Comparison of ENCODE assay signal across 19 cellular contexts in genomic region chr10:126538439-126539140, GRCh38.
DNase-seq lines count a peak whose midpoint lies in the region; FAIRE-seq and TF ChIP-seq lines count a peak whose summit lies in the region.
"Had no signal": no experiment of that assay in that cellular context is flagged by ENCODE, and none has a peak within 500 bp of the region (broad histone marks: within the 10 kb centered on the region; RNA-seq: fewer than 3 reads in every experiment).

No MANE protein-coding gene starts in this region.

- H3K27ac ChIP-seq in esophagus muscularis mucosa (replicated peaks in 1 of 4) (no peak overlapping the region), stomach (peak overlapping the region in 1 of 5 donors; percentile 26)
- H3K27ac ChIP-seq: BLaER1, Peyer's patch had no signal

- DNase-seq in HT1080 (ENCODE audit: low read depth): peak; percentile 36
- peak; percentile 16 for DNase-seq in RCC 7860 (ENCODE audit: low spot score)
- peak; percentile 29 for DNase-seq in esophagus muscularis mucosa (ENCODE audit: extremely low spot score)
- DNase-seq in stomach: peak; percentile 79
- DNase-seq in GM19239 (ENCODE audit: insufficient read length, low spot score): no peak
- DNase-seq in NCI-H2196 treated with DMSO at 0.1 percent for 48 hours (lab: John Stamatoyannopoulos, UW; ENCODE audit: unreplicated experiment): no peak
- DNase-seq in LoVo (ENCODE audit: low spot score): no peak
- DNase-seq: CD4-positive, CD25-positive, alpha-beta regulatory T cell; Karpas-422; MM.1S; NCI-H2029; NCI-H446 treated with DMSO at 0.1 percent for 48 hours; NCI-H526; NCI-H82; Peyer's patch; Right ventricle myocardium superior; T-cell had no signal

- 86% methylated on average over 5 of the region's 5 CpGs for WGBS in esophagus muscularis mucosa
- WGBS in stomach, 5 donors: 36 to 65% (median 47%) methylated on average over 5 of the region's 5 CpGs

- H3K27me3 ChIP-seq in esophagus muscularis mucosa (peaks cover 0 to 10% (median 0%) of the 10 kb centered on the region in 4 donors), stomach (no peaks in the 10 kb centered on the region)
- H3K27me3 ChIP-seq: BLaER1, Peyer's patch had no signal

- TF ChIP-seq POLR2A in esophagus muscularis mucosa (IDR thresholded peaks at IDR 0.05; ENCODE audit: low read depth) (no peak), stomach (IDR thresholded peaks at IDR 0.05) (no peak)

- TF ChIP-seq EP300 in esophagus muscularis mucosa (IDR thresholded peaks at IDR 0.05) (no peak), stomach (IDR thresholded peaks at IDR 0.05) (no peak)

- FAIRE-seq in RCC 7860 (lab: Jason Lieb, UNC): no peak
- no peak for FAIRE-seq in GM19239 (lab: Jason Lieb, UNC)
- FAIRE-seq: HepG2 had no signal

- H3K4me1 ChIP-seq in esophagus muscularis mucosa (no peaks in the 10 kb centered on the region), stomach (peaks cover 0 to 9% (median 4%) of the 10 kb centered on the region in 4 donors)
- H3K4me1 ChIP-seq: BLaER1, Peyer's patch had no signal

- intact Hi-C loops in esophagus muscularis mucosa (cut with DNase I): no loop called here
- intact Hi-C loops in stomach (cut with DNase I; ENCODE audit: low total_unique reads): no loop called here

- H3K4me3 ChIP-seq in esophagus muscularis mucosa: no peak overlapping the region
- H3K4me3 ChIP-seq in stomach: no peak overlapping the region
- H3K4me3 ChIP-seq: BLaER1, Peyer's patch had no signal

- H3K36me3 ChIP-seq in esophagus muscularis mucosa: no peaks in the 10 kb centered on the region
- no peaks in the 10 kb centered on the region for H3K36me3 ChIP-seq in stomach
- H3K36me3 ChIP-seq: BLaER1, Peyer's patch had no signal

- no peak for TF ChIP-seq CTCF in esophagus muscularis mucosa (IDR thresholded peaks at IDR 0.05)
- no peak for TF ChIP-seq CTCF in stomach (IDR thresholded peaks at IDR 0.05)

- H3K9me3 ChIP-seq in esophagus muscularis mucosa: no peaks in the 10 kb centered on the region
- H3K9me3 ChIP-seq in stomach: no peaks in the 10 kb centered on the region
- H3K9me3 ChIP-seq: BLaER1, Peyer's patch had no signal

Comparison
In these comparisons a context has a peak if more than half of its experiments do, and no peak if none do; other contexts are left out.
1. DNase-seq: peak in HT1080 (single experiment), RCC 7860 (single experiment), esophagus muscularis mucosa (single experiment) and stomach (single experiment); none in GM19239 (single experiment), NCI-H2196 treated with DMSO at 0.1 percent for 48 hours (single experiment) and LoVo (single experiment).